Comparison of ENCODE assay signal across 8 cellular contexts in genomic region chr7:70193514-70193913, GRCh38.
DNase-seq lines count a peak whose midpoint lies in the region; ATAC-seq and TF ChIP-seq lines count a peak whose summit lies in the region.

No MANE protein-coding gene starts in this region.

- no peaks in the 10 kb centered on the region for H3K27me3 ChIP-seq in Peyer's patch

- DNase-seq in Peyer's patch (no peak), foreskin melanocyte (peak; percentile 7), nucleus accumbens (lab: John Stamatoyannopoulos, UW) (no peak), mesothelial cell of epicardium (ENCODE audit: low spot score in 2 of 2, unreplicated experiment in 2 of 2) (no peak)

- no peaks in the 10 kb centered on the region for H3K9me3 ChIP-seq in Peyer's patch

- H3K9me3 Mint-ChIP-seq in mesothelial cell of epicardium = peaks cover 18% of the 10 kb centered on the region

- no peaks in the 10 kb centered on the region for H3K4me1 Mint-ChIP-seq in mesothelial cell of epicardium

- no peak for TF ChIP-seq POLR2A in Peyer's patch (IDR thresholded peaks at IDR 0.05)

- H3K36me3 ChIP-seq in Peyer's patch = no peaks in the 10 kb centered on the region

- H3K27me3 Mint-ChIP-seq in mesothelial cell of epicardium (ENCODE audit: low read depth) = no peaks in the 10 kb centered on the region

- no peaks in the 10 kb centered on the region for H3K4me1 ChIP-seq in Peyer's patch

- H3K4me3 ChIP-seq in Peyer's patch = no peak overlapping the region

- no peak for ATAC-seq in HG03565 (IDR thresholded peaks at IDR 0.05; ENCODE audit: unreplicated experiment)
- no peak for ATAC-seq in GM18511 (IDR thresholded peaks at IDR 0.05; ENCODE audit: unreplicated experiment)

- no peak overlapping the region for H3K27ac Mint-ChIP-seq in mesothelial cell of epicardium

- TF ChIP-seq CTCF in 22Rv1 (IDR thresholded peaks at IDR 0.05) = peak; percentile 64
- 0 out of 2 replicates have a peak, but pooled peaks have one; percentile 18 for TF ChIP-seq CTCF in GM12874 (IDR thresholded peaks at IDR 0.05; ENCODE audit: insufficient read depth, low read depth, low read length)
- peak in 4 of 6 experiments; percentile 24 to 54 (median 48) for TF ChIP-seq CTCF in Peyer's patch (IDR thresholded peaks at IDR 0.05)
- TF ChIP-seq CTCF in mesothelial cell of epicardium (IDR thresholded peaks at IDR 0.05; ENCODE audit: unreplicated experiment) = no peak

- peaks cover 10% of the 10 kb centered on the region for H3K36me3 Mint-ChIP-seq in mesothelial cell of epicardium

- H3K27ac ChIP-seq in 22Rv1 = no peak overlapping the region
- no peak overlapping the region for H3K27ac ChIP-seq in Peyer's patch

- H3K4me3 Mint-ChIP-seq in mesothelial cell of epicardium = no peak overlapping the region
